In the genomic region with DNA sequence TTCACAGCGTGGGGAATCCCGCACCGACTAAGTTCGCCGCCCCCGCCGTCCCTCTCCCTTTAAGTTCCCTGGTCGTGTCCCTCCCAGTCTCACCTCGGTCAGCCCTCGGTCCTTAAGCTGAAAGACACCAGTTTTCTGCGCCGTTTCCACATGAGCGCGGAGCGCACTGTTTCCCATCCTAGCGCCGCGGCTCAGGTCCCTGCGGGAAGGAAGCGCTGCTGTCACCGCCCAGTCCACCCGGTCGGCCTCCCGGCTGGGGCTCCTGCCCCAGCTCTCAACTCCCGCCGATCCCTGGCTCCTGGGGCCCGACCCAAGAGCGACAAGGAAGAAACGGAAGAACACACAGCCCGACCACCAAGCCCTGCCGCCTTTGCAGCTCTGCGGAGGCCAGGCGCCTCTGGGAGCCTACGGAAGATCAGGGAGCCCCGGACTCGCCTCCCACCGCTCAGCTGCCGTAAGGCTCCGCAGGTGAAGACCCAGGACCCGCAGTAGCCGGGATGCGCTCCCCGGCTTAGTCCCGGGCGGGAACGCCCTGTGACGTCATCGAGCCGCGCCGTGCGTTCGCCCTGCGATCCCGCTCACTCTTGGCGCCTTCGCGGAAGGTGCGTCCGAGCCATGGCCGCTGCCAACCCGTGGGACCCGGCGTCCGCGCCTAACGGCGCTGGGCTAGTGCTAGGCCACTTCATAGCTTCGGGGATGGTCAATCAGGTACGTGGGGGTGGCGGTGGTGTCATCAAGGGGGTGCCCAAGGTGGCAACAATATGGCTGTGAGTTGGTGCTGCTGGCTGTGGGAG, we compare ENCODE assay signal across 1 cellular context.
TF ChIP-seq lines count a peak whose summit lies in the region.

TSS of gene HAUS2 (plus strand) at position 581 of the 794 bp plus-strand sequence. CDS start at position 616, 35 bp downstream.
TSS of gene LRRC57 (minus strand) at position 536 of the 794 bp plus-strand sequence. CDS start at position 177, 359 bp downstream.

TF ChIP-seq in K562, 482 proteins besides CTCF, POLR2A, EP300 and RAD21 (continued from another document and continues in another):
- TF ChIP-seq PRDM10 (IDR thresholded peaks at IDR 0.05; ENCODE audit: partially characterized antibody) (no peak), CCNT2 (IDR thresholded peaks at IDR 0.05; ENCODE audit: borderline replicate concordance, extremely low read depth, insufficient read length, low read depth, low read length) (peak; percentile 71), HMG20B (CRISPR knock-in tag; IDR thresholded peaks at IDR 0.05) (no peak), RREB1 (CRISPR knock-in tag; IDR thresholded peaks at IDR 0.05) (peak; percentile 87; the same call in 1 of the 2 replicates), GTF2E2 (tag; IDR thresholded peaks at IDR 0.05) (peak; percentile 74; the same call in 1 of the 2 replicates), XRCC4 (IDR thresholded peaks at IDR 0.05; ENCODE audit: extremely low read depth, insufficient read depth, insufficient read length) (no peak), KDM4B (IDR thresholded peaks at IDR 0.05; ENCODE audit: borderline replicate concordance in 2 of 2, low read depth in 1 of 2) (peak in 1 of 2 experiments; percentile 46; a peak in 1 of 4 replicates), POLR3A (IDR thresholded peaks at IDR 0.05; ENCODE audit: borderline replicate concordance, extremely low read depth, insufficient read depth, insufficient read length) (no peak), FOSL1 (tag; conservative IDR thresholded peaks at IDR 0.05) (peak; percentile 37; the same call in 1 of the 2 replicates), FOXK2 (conservative IDR thresholded peaks at IDR 0.05 in 1 of 2, IDR thresholded peaks at IDR 0.05 in 1 of 2; ENCODE audit: low read depth in 2 of 2) (peak in 1 of 2 experiments; percentile 40; a peak in 1 of 4 replicates), CSDE1 (IDR thresholded peaks at IDR 0.05) (peak in 1 of 2 experiments; percentile 80; a peak in 2 of 4 replicates), ZNF780A (CRISPR knock-in tag; IDR thresholded peaks at IDR 0.05) (no peak), ATF1 (CRISPR knock-in tag; IDR thresholded peaks at IDR 0.05) (peak; percentile 94), ATF1 (tag; IDR thresholded peaks at IDR 0.05) (peak; percentile 99), BCOR (IDR thresholded peaks at IDR 0.05) (no peak), HOXB6 (CRISPR knock-in tag; IDR thresholded peaks at IDR 0.05; ENCODE audit: borderline replicate concordance) (no peak), ZNF232 (CRISPR knock-in tag; IDR thresholded peaks at IDR 0.05) (no peak), NR3C1 (CRISPR knock-in tag; IDR thresholded peaks at IDR 0.05) (0 out of 2 replicates have a peak, but pooled peaks have one; percentile 9), TRIM25 (IDR thresholded peaks at IDR 0.05; ENCODE audit: borderline replicate concordance) (no peak), ZNF134 (CRISPR knock-in tag; conservative IDR thresholded peaks at IDR 0.05) (no peak), ZSCAN29 (IDR thresholded peaks at IDR 0.05) (no peak), ZEB2 (IDR thresholded peaks at IDR 0.05) (0 out of 2 replicates have a peak, but pooled peaks have one; percentile 41)
- TF ChIP-seq, protein P1, sequence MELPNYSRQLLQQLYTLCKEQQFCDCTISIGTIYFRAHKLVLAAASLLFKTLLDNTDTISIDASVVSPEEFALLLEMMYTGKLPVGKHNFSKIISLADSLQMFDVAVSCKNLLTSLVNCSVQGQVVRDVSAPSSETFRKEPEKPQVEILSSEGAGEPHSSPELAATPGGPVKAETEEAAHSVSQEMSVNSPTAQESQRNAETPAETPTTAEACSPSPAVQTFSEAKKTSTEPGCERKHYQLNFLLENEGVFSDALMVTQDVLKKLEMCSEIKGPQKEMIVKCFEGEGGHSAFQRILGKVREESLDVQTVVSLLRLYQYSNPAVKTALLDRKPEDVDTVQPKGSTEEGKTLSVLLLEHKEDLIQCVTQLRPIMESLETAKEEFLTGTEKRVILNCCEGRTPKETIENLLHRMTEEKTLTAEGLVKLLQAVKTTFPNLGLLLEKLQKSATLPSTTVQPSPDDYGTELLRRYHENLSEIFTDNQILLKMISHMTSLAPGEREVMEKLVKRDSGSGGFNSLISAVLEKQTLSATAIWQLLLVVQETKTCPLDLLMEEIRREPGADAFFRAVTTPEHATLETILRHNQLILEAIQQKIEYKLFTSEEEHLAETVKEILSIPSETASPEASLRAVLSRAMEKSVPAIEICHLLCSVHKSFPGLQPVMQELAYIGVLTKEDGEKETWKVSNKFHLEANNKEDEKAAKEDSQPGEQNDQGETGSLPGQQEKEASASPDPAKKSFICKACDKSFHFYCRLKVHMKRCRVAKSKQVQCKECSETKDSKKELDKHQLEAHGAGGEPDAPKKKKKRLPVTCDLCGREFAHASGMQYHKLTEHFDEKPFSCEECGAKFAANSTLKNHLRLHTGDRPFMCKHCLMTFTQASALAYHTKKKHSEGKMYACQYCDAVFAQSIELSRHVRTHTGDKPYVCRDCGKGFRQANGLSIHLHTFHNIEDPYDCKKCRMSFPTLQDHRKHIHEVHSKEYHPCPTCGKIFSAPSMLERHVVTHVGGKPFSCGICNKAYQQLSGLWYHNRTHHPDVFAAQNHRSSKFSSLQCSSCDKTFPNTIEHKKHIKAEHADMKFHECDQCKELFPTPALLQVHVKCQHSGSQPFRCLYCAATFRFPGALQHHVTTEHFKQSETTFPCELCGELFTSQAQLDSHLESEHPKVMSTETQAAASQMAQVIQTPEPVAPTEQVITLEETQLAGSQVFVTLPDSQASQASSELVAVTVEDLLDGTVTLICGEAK (IDR thresholded peaks at IDR 0.05) = peak; percentile 20; the same call in 1 of the 2 replicates
- TF ChIP-seq, protein P1 (CRISPR knock-in tag; IDR thresholded peaks at IDR 0.05) = no peak
- TF ChIP-seq, protein P2, sequence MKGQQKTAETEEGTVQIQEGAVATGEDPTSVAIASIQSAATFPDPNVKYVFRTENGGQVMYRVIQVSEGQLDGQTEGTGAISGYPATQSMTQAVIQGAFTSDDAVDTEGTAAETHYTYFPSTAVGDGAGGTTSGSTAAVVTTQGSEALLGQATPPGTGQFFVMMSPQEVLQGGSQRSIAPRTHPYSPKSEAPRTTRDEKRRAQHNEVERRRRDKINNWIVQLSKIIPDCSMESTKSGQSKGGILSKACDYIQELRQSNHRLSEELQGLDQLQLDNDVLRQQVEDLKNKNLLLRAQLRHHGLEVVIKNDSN (CRISPR knock-in tag; IDR thresholded peaks at IDR 0.05) = no peak
- TF ChIP-seq, protein P3, sequence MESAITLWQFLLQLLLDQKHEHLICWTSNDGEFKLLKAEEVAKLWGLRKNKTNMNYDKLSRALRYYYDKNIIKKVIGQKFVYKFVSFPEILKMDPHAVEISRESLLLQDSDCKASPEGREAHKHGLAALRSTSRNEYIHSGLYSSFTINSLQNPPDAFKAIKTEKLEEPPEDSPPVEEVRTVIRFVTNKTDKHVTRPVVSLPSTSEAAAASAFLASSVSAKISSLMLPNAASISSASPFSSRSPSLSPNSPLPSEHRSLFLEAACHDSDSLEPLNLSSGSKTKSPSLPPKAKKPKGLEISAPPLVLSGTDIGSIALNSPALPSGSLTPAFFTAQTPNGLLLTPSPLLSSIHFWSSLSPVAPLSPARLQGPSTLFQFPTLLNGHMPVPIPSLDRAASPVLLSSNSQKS (CRISPR knock-in tag; IDR thresholded peaks at IDR 0.05) = no peak
